20 cellular contexts compared by ENCODE assay signal in genomic region chr5:163440954-163441353, GRCh38. TPM values are rescaled to one million over a fixed set of nuclear protein-coding genes. Genes with fewer than 3 reads are reported as not detected.
DNase-seq lines count a peak whose midpoint lies in the region; ATAC-seq and TF ChIP-seq lines count a peak whose summit lies in the region.
"Had no signal": no experiment of that assay in that cellular context is flagged by ENCODE, and none has a peak within 500 bp of the region (broad histone marks: within the 10 kb centered on the region; RNA-seq: fewer than 3 reads in every experiment).

No MANE protein-coding gene starts in this region.

- H3K27ac ChIP-seq in SK-N-SH (ENCODE audit: low read depth in 2 of 2, low read length in 1 of 2) (no peak overlapping the region), DND-41 (ENCODE audit: low read length) (no peak overlapping the region)
- H3K27ac ChIP-seq in naive thymus-derived CD4-positive, alpha-beta T cell (ENCODE audit: low read depth, low read length): no peak overlapping the region
- H3K27ac ChIP-seq: 22Rv1, skin epidermis, upper lobe of right lung, WERI-Rb-1 had no signal

- no peak for DNase-seq in SK-N-SH
- no peak for DNase-seq in DND-41
- no peak for DNase-seq in activated T-helper 1 cell treated with anti-CD3 and anti-CD28 coated beads, Interleukin-12 subunit alpha, Interleukin-12 subunit beta, Interleukin-2, Interleukin-4 antibody, amounts not matched to agents 30 ng/mL and 10 ng/mL and 1 ng/mL, durations not matched to agents 14 hours and 24 hours and 36 hours (ENCODE audit: low spot score)
- no peak for DNase-seq in naive thymus-derived CD4-positive, alpha-beta T cell
- no peak for DNase-seq in GM03348 (ENCODE audit: low spot score)
- no peak for DNase-seq in KG1 (lab: John Stamatoyannopoulos, UW)
- DNase-seq: Kasumi-1; NCI-H1417; NCI-H526; SHP77; stimulated activated CD4-positive, alpha-beta T cell treated with anti-CD3 and anti-CD28 coated beads, Interleukin-2, amount 100 ng/mL, for 48 hours; T-helper 2 cell; upper lobe of right lung; WERI-Rb-1 had no signal

- peaks cover 64% of the 10 kb centered on the region for H3K79me2 ChIP-seq in SK-N-SH (ENCODE audit: insufficient read depth)
- peaks cover 51% of the 10 kb centered on the region for H3K79me2 ChIP-seq in DND-41 (ENCODE audit: insufficient read depth, low read length)

- H3K9me2 ChIP-seq in SK-N-SH: no peaks in the 10 kb centered on the region

- no peak for TF ChIP-seq EP300 in SK-N-SH (IDR thresholded peaks at IDR 0.05; ENCODE audit: borderline replicate concordance in 1 of 2, low read depth in 1 of 2, low read length in 1 of 2)

- peaks cover 63 to 65% of the 10 kb centered on the region in 2 experiments for H3K36me3 ChIP-seq in SK-N-SH (replicated peaks in 1 of 2; ENCODE audit: control insufficient read depth in 1 of 2, insufficient read depth in 2 of 2, low read length in 1 of 2)
- peaks cover 66% of the 10 kb centered on the region for H3K36me3 ChIP-seq in DND-41 (ENCODE audit: insufficient read depth, low read length)
- peaks cover 6 to 38% (median 9%) of the 10 kb centered on the region in 3 experiments for H3K36me3 ChIP-seq in naive thymus-derived CD4-positive, alpha-beta T cell (ENCODE audit: control insufficient read depth in 2 of 3, insufficient read depth in 3 of 3, low read length in 3 of 3)

- peaks cover 38% of the 10 kb centered on the region for H3K36me3 Mint-ChIP-seq in activated T-helper 1 cell treated with anti-CD3 and anti-CD28 coated beads, Interleukin-12 subunit alpha, Interleukin-12 subunit beta, Interleukin-2, Interleukin-4 antibody, amounts not matched to agents 30 ng/mL and 10 ng/mL and 1 ng/mL, durations not matched to agents 14 hours and 24 hours and 36 hours (ENCODE audit: low read depth)
- H3K36me3 Mint-ChIP-seq in naive thymus-derived CD4-positive, alpha-beta T cell: peaks cover 0 to 29% (median 8%) of the 10 kb centered on the region in 5 donors

- no peaks in the 10 kb centered on the region for H3K9me3 ChIP-seq in SK-N-SH
- no peaks in the 10 kb centered on the region for H3K9me3 ChIP-seq in DND-41 (ENCODE audit: insufficient read depth, low read length, severe bottlenecking)
- H3K9me3 ChIP-seq in naive thymus-derived CD4-positive, alpha-beta T cell (ENCODE audit: control insufficient read depth in 2 of 3, low read length in 3 of 3): no peaks in the 10 kb centered on the region
- H3K9me3 ChIP-seq: upper lobe of right lung had no signal

- peak overlapping the region; percentile 49 for H3K4me2 ChIP-seq in SK-N-SH
- H3K4me2 ChIP-seq in DND-41 (ENCODE audit: insufficient read depth, low read length): peak overlapping the region; percentile 80; the same call in 1 of the 2 replicates

- CTCF ChIA-PET in SK-N-SH (lab: Yijun Ruan, JAX): interaction anchor here (5.8 kb wide), 1 partner anchor 33 kb away, joined by 21 read pairs; no protein-coding TSS in a partner anchor
- CTCF ChIA-PET in naive thymus-derived CD4-positive, alpha-beta T cell (lab: Charles Lee): interaction anchor here (0.5 to 2.0 kb wide), 5 partner anchors 13 to 62 kb away, joined by 3 to 5 read pairs (median 4); partner anchors contain the start of gene NUDCD2

- H3K4me3 Mint-ChIP-seq in activated T-helper 1 cell treated with anti-CD3 and anti-CD28 coated beads, Interleukin-12 subunit alpha, Interleukin-12 subunit beta, Interleukin-2, Interleukin-4 antibody, amounts not matched to agents 30 ng/mL and 10 ng/mL and 1 ng/mL, durations not matched to agents 14 hours and 24 hours and 36 hours: no peak overlapping the region
- peak overlapping the region in 1 of 10 donors; percentile 15 for H3K4me3 Mint-ChIP-seq in naive thymus-derived CD4-positive, alpha-beta T cell
- H3K4me3 Mint-ChIP-seq: B cell had no signal

- H3K9me3 Mint-ChIP-seq in activated T-helper 1 cell treated with anti-CD3 and anti-CD28 coated beads, Interleukin-12 subunit alpha, Interleukin-12 subunit beta, Interleukin-2, Interleukin-4 antibody, amounts not matched to agents 30 ng/mL and 10 ng/mL and 1 ng/mL, durations not matched to agents 14 hours and 24 hours and 36 hours: no peaks in the 10 kb centered on the region
- no peaks in the 10 kb centered on the region for H3K9me3 Mint-ChIP-seq in naive thymus-derived CD4-positive, alpha-beta T cell

- 95% methylated on average over 3 of the region's 3 CpGs for WGBS in SK-N-SH (ENCODE audit: low lambda C conversion rate)

- H3K27me3 Mint-ChIP-seq in activated T-helper 1 cell treated with anti-CD3 and anti-CD28 coated beads, Interleukin-12 subunit alpha, Interleukin-12 subunit beta, Interleukin-2, Interleukin-4 antibody, amounts not matched to agents 30 ng/mL and 10 ng/mL and 1 ng/mL, durations not matched to agents 14 hours and 24 hours and 36 hours (ENCODE audit: insufficient read depth): no peaks in the 10 kb centered on the region
- no peaks in the 10 kb centered on the region for H3K27me3 Mint-ChIP-seq in naive thymus-derived CD4-positive, alpha-beta T cell
- H3K27me3 Mint-ChIP-seq: B cell had no signal

- no peak overlapping the region for H3K4me3 ChIP-seq in SK-N-SH (ENCODE audit: low read depth in 2 of 2, low read length in 1 of 2)
- no peak overlapping the region for H3K4me3 ChIP-seq in DND-41 (ENCODE audit: low read depth in 1 of 2, low read length in 2 of 2)
- H3K4me3 ChIP-seq in naive thymus-derived CD4-positive, alpha-beta T cell (ENCODE audit: low read length): no peak overlapping the region
- H3K4me3 ChIP-seq: lung, skin epidermis, upper lobe of right lung had no signal

- peaks cover 51% of the 10 kb centered on the region for H3K4me1 Mint-ChIP-seq in activated T-helper 1 cell treated with anti-CD3 and anti-CD28 coated beads, Interleukin-12 subunit alpha, Interleukin-12 subunit beta, Interleukin-2, Interleukin-4 antibody, amounts not matched to agents 30 ng/mL and 10 ng/mL and 1 ng/mL, durations not matched to agents 14 hours and 24 hours and 36 hours (ENCODE audit: low read depth)
- H3K4me1 Mint-ChIP-seq in naive thymus-derived CD4-positive, alpha-beta T cell: peaks cover 20 to 56% (median 51%) of the 10 kb centered on the region in 7 donors

- H3K27me3 ChIP-seq in SK-N-SH (ENCODE audit: insufficient read depth) (no peaks in the 10 kb centered on the region), DND-41 (ENCODE audit: insufficient read depth, low read length, poor library complexity) (no peaks in the 10 kb centered on the region)
- H3K27me3 ChIP-seq in naive thymus-derived CD4-positive, alpha-beta T cell (ENCODE audit: control insufficient read depth in 2 of 2, insufficient read depth in 2 of 2, low read length in 2 of 2): no peaks in the 10 kb centered on the region
- H3K27me3 ChIP-seq: upper lobe of right lung had no signal

- no peak for TF ChIP-seq RAD21 in SK-N-SH (IDR thresholded peaks at IDR 0.05; ENCODE audit: low read length)

- peaks cover 9% of the 10 kb centered on the region for H3F3A ChIP-seq in SK-N-SH (replicated peaks; ENCODE audit: insufficient read depth)

- TF ChIP-seq CTCF in SK-N-SH (IDR thresholded peaks at IDR 0.05) (no peak), DND-41 (IDR thresholded peaks at IDR 0.05; ENCODE audit: borderline replicate concordance, extremely low read depth, low read length, poor library complexity, severe bottlenecking) (no peak)

- POLR2A ChIA-PET in SK-N-SH (lab: Yijun Ruan, JAX): interaction anchor here (1.7 kb wide), 1 partner anchor 19 kb away, joined by 4 read pairs; the partner anchor contains the start of genes HMMR and NUDCD2
- POLR2A ChIA-PET in naive thymus-derived CD4-positive, alpha-beta T cell (lab: Charles Lee): interaction anchor here (0.9 to 6.2 kb wide), 4 partner anchors 14 to 65 kb away, joined by 3 to 108 read pairs (median 5); partner anchors contain the start of genes HMMR, MAT2B and NUDCD2

- H3K27ac Mint-ChIP-seq in activated T-helper 1 cell treated with anti-CD3 and anti-CD28 coated beads, Interleukin-12 subunit alpha, Interleukin-12 subunit beta, Interleukin-2, Interleukin-4 antibody, amounts not matched to agents 30 ng/mL and 10 ng/mL and 1 ng/mL, durations not matched to agents 14 hours and 24 hours and 36 hours: peak overlapping the region; percentile 29
- peak overlapping the region in 6 of 9 donors; percentile 13 to 91 (median 65) for H3K27ac Mint-ChIP-seq in naive thymus-derived CD4-positive, alpha-beta T cell
- H3K27ac Mint-ChIP-seq: B cell had no signal

- H2AFZ ChIP-seq in SK-N-SH (ENCODE audit: low read depth): no peak overlapping the region
- H2AFZ ChIP-seq in DND-41 (ENCODE audit: low read depth, low read length): no peak overlapping the region

- H3K9ac ChIP-seq in SK-N-SH: no peak overlapping the region
- H3K9ac ChIP-seq in DND-41 (ENCODE audit: low read depth, low read length): no peak overlapping the region

- H3K4me1 ChIP-seq in SK-N-SH (ENCODE audit: control insufficient read depth in 1 of 2, insufficient read depth in 2 of 2, low read depth in 1 of 2, low read length in 1 of 2): peaks cover 12 to 16% of the 10 kb centered on the region in 2 experiments; a peak in 3 of 4 replicates
- H3K4me1 ChIP-seq in DND-41 (ENCODE audit: insufficient read depth, low read length): peaks cover 43% of the 10 kb centered on the region
- peaks cover 24 to 28% of the 10 kb centered on the region in 2 donors for H3K4me1 ChIP-seq in naive thymus-derived CD4-positive, alpha-beta T cell (ENCODE audit: control insufficient read depth in 2 of 2, insufficient read depth in 2 of 2, low read length in 2 of 2)

- intact Hi-C loops in activated T-helper 1 cell treated with anti-CD3 and anti-CD28 coated beads, Interleukin-12 subunit alpha, Interleukin-12 subunit beta, Interleukin-2, Interleukin-4 antibody, amounts not matched to agents 30 ng/mL and 10 ng/mL and 1 ng/mL, durations not matched to agents 14 hours and 24 hours and 36 hours (cut with micrococcal nuclease): loop anchor here (1.0 kb wide), 1 partner anchor 7 kb away; no protein-coding TSS in a partner anchor
- intact Hi-C loops in naive thymus-derived CD4-positive, alpha-beta T cell (cut with micrococcal nuclease): no loop called here

- H4K20me1 ChIP-seq in SK-N-SH (ENCODE audit: insufficient read depth) (peaks cover 37% of the 10 kb centered on the region), DND-41 (ENCODE audit: insufficient read depth, low read length) (peaks cover 6% of the 10 kb centered on the region; the same call in 1 of the 2 replicates)

- no peak for TF ChIP-seq POLR2A in GM18505 (IDR thresholded peaks at IDR 0.05; ENCODE audit: borderline replicate concordance, extremely low read depth, insufficient read depth, insufficient read length)

- ATAC-seq in SK-N-SH treated with all-trans-retinoic acid at 6 μM for 48 hours (no peak), DND-41 (ENCODE audit: insufficient read depth, low read depth) (no peak), GM18505 (IDR thresholded peaks at IDR 0.05; ENCODE audit: unreplicated experiment) (no peak)
- ATAC-seq in naive thymus-derived CD4-positive, alpha-beta T cell: no peak
- ATAC-seq: upper lobe of right lung had no signal

RNA-seq across cellular contexts. Expression of gene CCNG1, which starts 3.6 kb away (rescaled TPM):
- 49.0 and 62.0 TPM in 2 replicates for polyA plus RNA-seq in SK-N-SH (2012; rRNA removed)
- polyA plus RNA-seq in SK-N-SH (2012; cell fraction: cytosol; rRNA removed): 83.5 and 112 TPM in 2 replicates
- polyA plus RNA-seq in SK-N-SH (2012; cell fraction: nucleus; rRNA removed): 38.1 and 75.6 TPM in 2 replicates
- total RNA-seq in activated T-helper 1 cell treated with anti-CD3 and anti-CD28 coated beads, Interleukin-12 subunit alpha, Interleukin-12 subunit beta, Interleukin-2, Interleukin-4 antibody, amounts not matched to agents 30 ng/mL and 10 ng/mL and 1 ng/mL, durations not matched to agents 14 hours and 24 hours and 36 hours: 72.3 and 77.8 TPM in 2 replicates
- total RNA-seq in naive thymus-derived CD4-positive, alpha-beta T cell: 100 to 1,000 TPM in 3 of 5 experiments, 10 to 100 TPM in 2; 86.0 to 150 (median 116) TPM
- polyA plus RNA-seq in naive thymus-derived CD4-positive, alpha-beta T cell: 100 to 1,000 TPM; 143 to 154 TPM

RNA-seq across cellular contexts. Expression of gene NUDCD2, which starts 18.9 kb away (rescaled TPM):
- polyA plus RNA-seq in SK-N-SH (2012; rRNA removed): 7.8 and 8.6 TPM in 2 replicates
- 10.5 and 13.4 TPM in 2 replicates for polyA plus RNA-seq in SK-N-SH (2012; cell fraction: cytosol; rRNA removed)
- 5.4 and 10.4 TPM in 2 replicates for polyA plus RNA-seq in SK-N-SH (2012; cell fraction: nucleus; rRNA removed)
- 39.3 and 44.0 TPM in 2 replicates for total RNA-seq in activated T-helper 1 cell treated with anti-CD3 and anti-CD28 coated beads, Interleukin-12 subunit alpha, Interleukin-12 subunit beta, Interleukin-2, Interleukin-4 antibody, amounts not matched to agents 30 ng/mL and 10 ng/mL and 1 ng/mL, durations not matched to agents 14 hours and 24 hours and 36 hours
- total RNA-seq in naive thymus-derived CD4-positive, alpha-beta T cell: 10 to 100 TPM; 17.9 to 34.0 (median 27.1) TPM
- polyA plus RNA-seq in naive thymus-derived CD4-positive, alpha-beta T cell: 10 to 100 TPM; 58.8 to 62.8 TPM

RNA-seq across cellular contexts. Expression of gene HMMR, which starts 19.5 kb away (rescaled TPM):
- polyA plus RNA-seq in SK-N-SH (2012; rRNA removed): 7.7 and 7.8 TPM in 2 replicates
- 10.7 and 13.1 TPM in 2 replicates for polyA plus RNA-seq in SK-N-SH (2012; cell fraction: cytosol; rRNA removed)
- 3.2 and 5.6 TPM in 2 replicates for polyA plus RNA-seq in SK-N-SH (2012; cell fraction: nucleus; rRNA removed)
- total RNA-seq in activated T-helper 1 cell treated with anti-CD3 and anti-CD28 coated beads, Interleukin-12 subunit alpha, Interleukin-12 subunit beta, Interleukin-2, Interleukin-4 antibody, amounts not matched to agents 30 ng/mL and 10 ng/mL and 1 ng/mL, durations not matched to agents 14 hours and 24 hours and 36 hours: 25.5 and 26.8 TPM in 2 replicates
- total RNA-seq in naive thymus-derived CD4-positive, alpha-beta T cell: 10 to 100 TPM in 1 of 5 experiments, under 1 TPM in 3, not detected in 1; 0.37 to 34.0 (median 0.55) TPM
- not detected for polyA plus RNA-seq in naive thymus-derived CD4-positive, alpha-beta T cell
